Comparison of ENCODE assay signal across 18 cellular contexts in the genomic region with DNA sequence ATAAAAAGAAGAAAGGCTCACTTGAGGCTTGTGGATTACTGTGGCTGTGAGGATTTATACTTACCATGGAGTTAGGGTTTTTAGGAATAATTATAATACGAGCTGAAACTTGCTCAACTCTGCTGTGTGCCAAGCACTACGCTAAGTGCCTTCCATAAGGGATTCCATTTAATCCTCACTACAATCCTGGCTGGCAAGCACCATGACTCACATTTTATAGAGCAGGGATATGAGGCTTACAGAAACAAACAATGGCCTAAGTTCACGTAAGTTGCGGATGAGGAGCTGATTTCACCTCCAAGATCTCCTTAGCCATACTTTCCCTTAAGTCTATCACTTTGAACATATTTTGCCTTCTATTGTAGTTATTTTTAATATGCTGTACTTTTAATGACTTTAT. TPM values are rescaled to one million over a fixed set of nuclear protein-coding genes. Genes with fewer than 3 reads are reported as not detected.
DNase-seq lines count a peak whose midpoint lies in the region; ATAC-seq and TF ChIP-seq lines count a peak whose summit lies in the region.
"Had no signal": no experiment of that assay in that cellular context is flagged by ENCODE, and none has a peak within 500 bp of the region (broad histone marks: within the 10 kb centered on the region; RNA-seq: fewer than 3 reads in every experiment).

No MANE protein-coding gene starts in this region.

- H3K36me3 Mint-ChIP-seq in activated naive CD8-positive, alpha-beta T cell treated with anti-CD3 and anti-CD28 coated beads, Interleukin-2, amount 50 U/mL, for 24 hours (ENCODE audit: low read depth): no peaks in the 10 kb centered on the region
- H3K36me3 Mint-ChIP-seq: activated naive CD8-positive, alpha-beta T cell treated with anti-CD3 and anti-CD28 coated beads, Interleukin-2, amount 10 ng/mL, durations not matched to agents 7 days and 5 days had no signal

- no peaks in the 10 kb centered on the region for H4K20me1 ChIP-seq in smooth muscle cell (ENCODE audit: low read depth)

- no peaks in the 10 kb centered on the region for H3K9me3 Mint-ChIP-seq in activated naive CD8-positive, alpha-beta T cell treated with anti-CD3 and anti-CD28 coated beads, Interleukin-2, amount 50 U/mL, for 24 hours
- H3K9me3 Mint-ChIP-seq: activated CD4-positive, alpha-beta T cell treated with anti-CD3 and anti-CD28 coated beads, Interleukin-2, amount 10 ng/mL, durations not matched to agents 24 days and 14 days; activated naive CD8-positive, alpha-beta T cell treated with anti-CD3 and anti-CD28 coated beads, Interleukin-2, amount 10 ng/mL, durations not matched to agents 7 days and 5 days; CD4-positive, alpha-beta T cell had no signal

- H3K4me1 Mint-ChIP-seq in activated naive CD8-positive, alpha-beta T cell treated with anti-CD3 and anti-CD28 coated beads, Interleukin-2, amount 50 U/mL, for 24 hours: no peaks in the 10 kb centered on the region
- H3K4me1 Mint-ChIP-seq: activated CD4-positive, alpha-beta T cell treated with anti-CD3 and anti-CD28 coated beads, Interleukin-2, amount 10 ng/mL, durations not matched to agents 24 days and 14 days; activated naive CD8-positive, alpha-beta T cell treated with anti-CD3 and anti-CD28 coated beads, Interleukin-2, amount 10 ng/mL, durations not matched to agents 7 days and 5 days had no signal

- no peak overlapping the region for H3K4me3 ChIP-seq in smooth muscle cell
- H3K4me3 ChIP-seq: SJSA1, transverse colon had no signal

- H3K4me1 ChIP-seq in smooth muscle cell (ENCODE audit: low read depth): no peaks in the 10 kb centered on the region
- H3K4me1 ChIP-seq: SJSA1, transverse colon had no signal

- H3K36me3 ChIP-seq in smooth muscle cell (ENCODE audit: low read depth): no peaks in the 10 kb centered on the region
- H3K36me3 ChIP-seq: SJSA1, transverse colon had no signal

- H3F3A ChIP-seq in smooth muscle cell (ENCODE audit: low read depth): no peaks in the 10 kb centered on the region

- no peak for TF ChIP-seq CTCF in smooth muscle cell (IDR thresholded peaks at IDR 0.05; ENCODE audit: borderline replicate concordance, insufficient read depth, poor library complexity, severe bottlenecking)

- 11% methylated on average over 4 of the region's 4 CpGs for WGBS in smooth muscle cell (ENCODE audit: low lambda C conversion rate)

- ATAC-seq in stimulated activated naive CD8-positive, alpha-beta T cell treated with anti-CD3 and anti-CD28 coated beads, Interleukin-15, Interleukin-2, amounts not matched to agents 100 U/mL and 50 U/mL, for 24 hours: no peak
- no peak for ATAC-seq in activated naive CD8-positive, alpha-beta T cell treated with anti-CD3 and anti-CD28 coated beads, Interleukin-2, amount 50 U/mL, for 24 hours

- H3K9ac ChIP-seq in smooth muscle cell (ENCODE audit: low read depth): no peak overlapping the region

- peaks cover 5% of the 10 kb centered on the region for H3K27me3 ChIP-seq in smooth muscle cell (ENCODE audit: low read depth)
- H3K27me3 ChIP-seq: SJSA1, transverse colon had no signal

- H3K4me2 ChIP-seq in smooth muscle cell: peak overlapping the region; percentile 40

- peaks cover 4% of the 10 kb centered on the region for H3K27me3 Mint-ChIP-seq in activated naive CD8-positive, alpha-beta T cell treated with anti-CD3 and anti-CD28 coated beads, Interleukin-2, amount 50 U/mL, for 24 hours
- H3K27me3 Mint-ChIP-seq: CD4-positive, alpha-beta T cell had no signal

- H2AFZ ChIP-seq in smooth muscle cell (ENCODE audit: low read depth): no peak overlapping the region

- H3K4me3 Mint-ChIP-seq in activated naive CD8-positive, alpha-beta T cell treated with anti-CD3 and anti-CD28 coated beads, Interleukin-2, amount 50 U/mL, for 24 hours: no peak overlapping the region
- H3K4me3 Mint-ChIP-seq: activated CD4-positive, alpha-beta T cell treated with anti-CD3 and anti-CD28 coated beads, Interleukin-2, amount 10 ng/mL, durations not matched to agents 24 days and 14 days; activated naive CD8-positive, alpha-beta T cell treated with anti-CD3 and anti-CD28 coated beads, Interleukin-2, amount 10 ng/mL, durations not matched to agents 7 days and 5 days; CD4-positive, alpha-beta T cell had no signal

- H3K27ac Mint-ChIP-seq in activated naive CD8-positive, alpha-beta T cell treated with anti-CD3 and anti-CD28 coated beads, Interleukin-2, amount 50 U/mL, for 24 hours: no peak overlapping the region
- H3K27ac Mint-ChIP-seq: activated CD4-positive, alpha-beta T cell treated with anti-CD3 and anti-CD28 coated beads, Interleukin-2, amount 10 ng/mL, durations not matched to agents 24 days and 14 days; activated naive CD8-positive, alpha-beta T cell treated with anti-CD3 and anti-CD28 coated beads, Interleukin-2, amount 10 ng/mL, durations not matched to agents 7 days and 5 days; CD4-positive, alpha-beta T cell had no signal

- H3K9me3 ChIP-seq in smooth muscle cell (replicated peaks; ENCODE audit: low read depth): no peaks in the 10 kb centered on the region
- H3K9me3 ChIP-seq: SJSA1, transverse colon had no signal

- H3K27ac ChIP-seq in smooth muscle cell (ENCODE audit: low read depth): no peak overlapping the region
- H3K27ac ChIP-seq: SJSA1, transverse colon had no signal

- H3K79me2 ChIP-seq in smooth muscle cell (ENCODE audit: low read depth): no peaks in the 10 kb centered on the region

- DNase-seq in NCI-H1105 treated with DMSO at 0.1 percent for 48 hours (lab: John Stamatoyannopoulos, UW) (peak; percentile 22), NCI-H1105 (lab: John Stamatoyannopoulos, UW) (no peak), T1000 (lab: John Stamatoyannopoulos, UW) (peak; percentile 37), fibroblast of peridontal ligament (ENCODE audit: extremely low read depth) (peak; percentile 38), smooth muscle cell (lab: John Stamatoyannopoulos, UW; ENCODE audit: unreplicated experiment) (no peak)
- no peak for DNase-seq in stimulated activated naive CD8-positive, alpha-beta T cell treated with anti-CD3 and anti-CD28 coated beads, Interleukin-15, Interleukin-2, amounts not matched to agents 100 U/mL and 50 U/mL, for 24 hours
- DNase-seq in activated CD4-positive, CD25-positive, alpha-beta regulatory T cell (lab: John Stamatoyannopoulos, UW): no peak
- no peak for DNase-seq in activated naive CD8-positive, alpha-beta T cell treated with anti-CD3 and anti-CD28 coated beads, Interleukin-2, amount 50 U/mL, for 24 hours
- DNase-seq: 8988T; activated CD4-positive, alpha-beta T cell treated with anti-CD3 and anti-CD28 coated beads, Interleukin-2, amount 10 ng/mL, durations not matched to agents 24 days and 14 days; activated naive CD8-positive, alpha-beta T cell treated with anti-CD3 and anti-CD28 coated beads, Interleukin-2, amount 10 ng/mL, durations not matched to agents 7 days and 5 days; CD4-positive, alpha-beta T cell; cerebellar nuclear complex; H7; midbrain; NCI-H1417; transverse colon had no signal

RNA-seq across cellular contexts. Expression of a gene that starts 43.9 kb away (rescaled TPM):
- total RNA-seq in smooth muscle cell: 83.8 and 95.0 TPM in 2 replicates
- 33.6 and 42.2 TPM in 2 replicates for polyA plus RNA-seq in smooth muscle cell

Comparison
In these comparisons a context has a peak if more than half of its experiments do, and no peak if none do; other contexts are left out.
1. DNase-seq: peak in NCI-H1105 treated with DMSO at 0.1 percent for 48 hours (single experiment), T1000 (single experiment) and fibroblast of peridontal ligament (single experiment); none in NCI-H1105 (single experiment), smooth muscle cell (single experiment), stimulated activated naive CD8-positive, alpha-beta T cell treated with anti-CD3 and anti-CD28 coated beads, Interleukin-15, Interleukin-2, amounts not matched to agents 100 U/mL and 50 U/mL, for 24 hours (single experiment), activated CD4-positive, CD25-positive, alpha-beta regulatory T cell (0 of 4) and activated naive CD8-positive, alpha-beta T cell treated with anti-CD3 and anti-CD28 coated beads, Interleukin-2, amount 50 U/mL, for 24 hours (single experiment).